Comparison of ENCODE assay signal across 15 cellular contexts in genomic region chr4:185512516-185512915, GRCh38. TPM values are rescaled to one million over a fixed set of nuclear protein-coding genes. Genes with fewer than 3 reads are reported as not detected.
DNase-seq lines count a peak whose midpoint lies in the region; ATAC-seq and TF ChIP-seq lines count a peak whose summit lies in the region.
"Had no signal": no experiment of that assay in that cellular context is flagged by ENCODE, and none has a peak within 500 bp of the region (broad histone marks: within the 10 kb centered on the region; RNA-seq: fewer than 3 reads in every experiment).

No MANE protein-coding gene starts in this region.

- no peaks in the 10 kb centered on the region for H3K27me3 Mint-ChIP-seq in chondrocyte (ENCODE audit: low read depth)

- H3K9me3 ChIP-seq in right cardiac atrium (ENCODE audit: control insufficient read depth, low read length), result no peaks in the 10 kb centered on the region

- H3K27me3 ChIP-seq in right cardiac atrium (ENCODE audit: control insufficient read depth, insufficient read depth), result no peaks in the 10 kb centered on the region

- H3K36me3 Mint-ChIP-seq in chondrocyte (ENCODE audit: low read depth), result peaks cover 14% of the 10 kb centered on the region
- H3K36me3 Mint-ChIP-seq: stimulated activated effector memory CD8-positive, alpha-beta T cell treated with anti-CD3 and anti-CD28 coated beads, Interleukin-12 subunit alpha, Interleukin-12 subunit beta, amount 100 ng/mL, for 72 hours had no signal

- peak overlapping the region; percentile 63 for H3K27ac ChIP-seq in right cardiac atrium (ENCODE audit: low read length)

- peak overlapping the region; percentile 51 for H3K27ac Mint-ChIP-seq in chondrocyte (ENCODE audit: unreplicated experiment)
- H3K27ac Mint-ChIP-seq: activated B cell treated with CpG ODN at 0.5 μM for 24 hours; stimulated activated effector memory CD8-positive, alpha-beta T cell treated with anti-CD3 and anti-CD28 coated beads, Interleukin-12 subunit alpha, Interleukin-12 subunit beta, amount 100 ng/mL, for 72 hours had no signal

- TF ChIP-seq CTCF in chondrocyte (IDR thresholded peaks at IDR 0.05), result no peak

- DNase-seq in right cardiac atrium (no peak), Right ventricle myocardium superior (no peak), chondrocyte (ENCODE audit: low spot score) (no peak), kidney tubule cell (ENCODE audit: low spot score) (peak; percentile 15), DMS153 (lab: John Stamatoyannopoulos, UW) (no peak), NCI-H2029 (lab: John Stamatoyannopoulos, UW) (no peak)
- no peak for DNase-seq in stimulated activated CD4-positive, alpha-beta T cell treated with anti-CD3 and anti-CD28 coated beads, Interleukin-4, amount 100 ng/mL, for 4 hours
- DNase-seq: activated B cell treated with CpG ODN at 0.5 μM for 24 hours, GOT3, hippocampal formation, naive B cell, NCI-H1417, NCI-H446 treated with DMSO at 0.1 percent for 48 hours had no signal

- peaks cover 22% of the 10 kb centered on the region for H3K4me1 Mint-ChIP-seq in chondrocyte (ENCODE audit: low read depth)

- ATAC-seq in right cardiac atrium (no peak), Right ventricle myocardium superior (ENCODE audit: poor library complexity) (no peak), HG03280 (IDR thresholded peaks at IDR 0.05; ENCODE audit: unreplicated experiment) (no peak)
- ATAC-seq: stimulated activated effector memory CD8-positive, alpha-beta T cell treated with anti-CD3 and anti-CD28 coated beads, Interleukin-12 subunit alpha, Interleukin-12 subunit beta, amount 100 ng/mL, for 72 hours had no signal

- H3K9me3 Mint-ChIP-seq in chondrocyte (ENCODE audit: low read depth), result no peaks in the 10 kb centered on the region
- H3K9me3 Mint-ChIP-seq: activated B cell treated with CpG ODN at 0.5 μM for 24 hours had no signal

- peaks cover 11% of the 10 kb centered on the region for H3K4me1 ChIP-seq in right cardiac atrium (ENCODE audit: control insufficient read depth, insufficient read depth, low read length)

- 77% methylated on average over 3 of the region's 3 CpGs for WGBS in right cardiac atrium

- no peak overlapping the region for H3K4me3 Mint-ChIP-seq in chondrocyte (ENCODE audit: unreplicated experiment)
- H3K4me3 Mint-ChIP-seq: activated B cell treated with CpG ODN at 0.5 μM for 24 hours; naive B cell; stimulated activated effector memory CD8-positive, alpha-beta T cell treated with anti-CD3 and anti-CD28 coated beads, Interleukin-12 subunit alpha, Interleukin-12 subunit beta, amount 100 ng/mL, for 72 hours had no signal

- H3K4me3 ChIP-seq in right cardiac atrium (ENCODE audit: low read length), result no peak overlapping the region

- intact Hi-C loops in right cardiac atrium (cut with DNase I), result loop anchor here in 1 of 4 donors (10.0 kb wide), 1 partner anchor 82 kb away; no protein-coding TSS in a partner anchor
- intact Hi-C loops in Right ventricle myocardium superior (cut with DNase I), result no loop called here

RNA-seq across cellular contexts. Expression of gene PDLIM3, which starts 22.8 kb away (rescaled TPM):
- 100 to 1,000 TPM; 267 to 965 (median 293) TPM for total RNA-seq in right cardiac atrium
- 447 TPM for polyA plus RNA-seq in right cardiac atrium
- total RNA-seq in Right ventricle myocardium superior, result 208 TPM
- 14.3 to 68.5 TPM (median 63.0 TPM) in 3 replicates for total RNA-seq in chondrocyte

RNA-seq across cellular contexts. Expression of gene CCDC110, which starts 41.0 kb away (rescaled TPM):
- total RNA-seq in right cardiac atrium (1 to 10 TPM; 1.4 to 3.7 (median 2.8) TPM), Right ventricle myocardium superior (1.6 TPM), chondrocyte (2.3 to 5.4 TPM (median 3.7 TPM) in 3 replicates)
- polyA plus RNA-seq in right cardiac atrium, result 1.3 TPM
